Comparison of ENCODE assay signal across 3 cellular contexts in genomic region chr2:20713585-20713984, GRCh38. TPM values are rescaled to one million over a fixed set of nuclear protein-coding genes. Genes with fewer than 3 reads are reported as not detected.
"Had no signal": no experiment of that assay in that cellular context is flagged by ENCODE, and none has a peak within 500 bp of the region (broad histone marks: within the 10 kb centered on the region; RNA-seq: fewer than 3 reads in every experiment).

No MANE protein-coding gene starts in this region.

RNA-seq across cellular contexts. Expression of gene GDF7, which starts 46.6 kb away (rescaled TPM):
- total RNA-seq: activated naive CD4-positive, alpha-beta T cell treated with anti-CD3 and anti-CD28 coated beads for 36 hours; activated naive CD8-positive, alpha-beta T cell treated with anti-CD3 and anti-CD28 coated beads for 36 hours; activated naive CD8-positive, alpha-beta T cell treated with anti-CD3 and anti-CD28 coated beads, Interleukin-2, amount 10 ng/mL, durations not matched to agents 7 days and 5 days had no signal
